ENCODE assay signal across 14 cellular contexts in the genomic region with DNA sequence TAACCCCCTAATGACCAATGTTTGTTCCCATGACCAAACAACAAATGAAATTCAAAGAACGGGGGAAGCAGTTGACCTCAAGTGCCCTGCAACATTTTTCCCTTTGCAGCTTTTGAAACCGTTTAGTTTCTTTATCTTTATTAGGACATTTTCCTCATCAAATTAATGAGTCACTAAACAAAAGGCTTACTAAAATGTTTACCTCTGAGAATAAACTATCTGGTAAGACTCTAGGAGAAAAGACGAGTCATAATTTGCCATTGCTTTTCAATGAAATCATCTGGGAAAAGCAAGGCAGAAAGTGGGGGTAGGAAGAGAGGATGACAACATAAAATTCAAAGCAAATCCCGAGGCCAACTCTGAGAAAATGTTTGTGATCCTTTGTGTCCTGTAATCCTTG. TPM values are rescaled to one million over a fixed set of nuclear protein-coding genes. Genes with fewer than 3 reads are reported as not detected.
A peak's percentile ranks its signal among the peaks of the same experiment; 100 is the strongest.
DNase-seq lines count a peak whose midpoint lies in the region; ATAC-seq, FAIRE-seq and TF ChIP-seq lines count a peak whose summit lies in the region.
"Had no signal": no experiment of that assay in that cellular context is flagged by ENCODE, and none has a peak within 500 bp of the region (broad histone marks: within the 10 kb centered on the region; RNA-seq: fewer than 3 reads in every experiment).

No MANE protein-coding gene starts in this region.

- DNase-seq in AG08396 (ENCODE audit: low spot score) (peak; percentile 56), LHCN-M2 (ENCODE audit: low read depth) (peak; percentile 81), bronchial epithelial cell (ENCODE audit: low read depth) (peak; percentile 93), mesenchymal stem cell (peak; percentile 99), esophagus muscularis mucosa (ENCODE audit: extremely low spot score) (no peak), sciatic nerve (ENCODE audit: low spot score) (no peak), DMS114 treated with DMSO at 0.1 percent for 48 hours (lab: John Stamatoyannopoulos, UW; ENCODE audit: unreplicated experiment) (no peak)
- no peak for DNase-seq in stimulated activated naive CD8-positive, alpha-beta T cell treated with anti-CD3 and anti-CD28 coated beads, Interleukin-15, Interleukin-2, amounts not matched to agents 100 U/mL and 50 U/mL, for 24 hours
- DNase-seq: activated CD4-positive, alpha-beta memory T cell treated with anti-CD3 and anti-CD28 coated beads, Interleukin-2, amount 10 ng/mL, durations not matched to agents 7 days and 5 days; activated naive CD8-positive, alpha-beta T cell treated with anti-CD3 and anti-CD28 coated beads, Interleukin-2, amount 10 ng/mL, durations not matched to agents 7 days and 5 days; midbrain; NCI-H1694; spleen had no signal

- no peak overlapping the region for H3K14ac ChIP-seq in mesenchymal stem cell (ENCODE audit: low read length in 2 of 2)

- H2BK12ac ChIP-seq in mesenchymal stem cell (ENCODE audit: low read length in 2 of 2): no peak overlapping the region

- no peak for ATAC-seq in stimulated activated naive CD8-positive, alpha-beta T cell treated with anti-CD3 and anti-CD28 coated beads, Interleukin-15, Interleukin-2, amounts not matched to agents 100 U/mL and 50 U/mL, for 24 hours
- no peak for ATAC-seq in sciatic nerve

- no peak overlapping the region for H2BK15ac ChIP-seq in mesenchymal stem cell (ENCODE audit: low read depth, poor library complexity, severe bottlenecking)

- no peak overlapping the region for H3K4me2 ChIP-seq in mesenchymal stem cell (ENCODE audit: low read length, poor library complexity, severe bottlenecking)

- peaks cover 7% of the 10 kb centered on the region for H3K79me1 ChIP-seq in mesenchymal stem cell (replicated peaks; ENCODE audit: low read length, poor library complexity, severe bottlenecking)

- H3K27me3 ChIP-seq in bronchial epithelial cell (ENCODE audit: control insufficient read depth, insufficient read depth, low read length): no peaks in the 10 kb centered on the region
- H3K27me3 ChIP-seq in mesenchymal stem cell (ENCODE audit: control insufficient read depth in 1 of 2, insufficient read depth in 1 of 2, low read length in 2 of 2): no peaks in the 10 kb centered on the region
- H3K27me3 ChIP-seq in esophagus muscularis mucosa: no peaks in the 10 kb centered on the region
- H3K27me3 ChIP-seq: spleen had no signal

- no peak overlapping the region for H3K18ac ChIP-seq in mesenchymal stem cell (ENCODE audit: low read depth in 1 of 2, low read length in 2 of 2)

- H2AK5ac ChIP-seq in mesenchymal stem cell (ENCODE audit: low read length, severe bottlenecking): no peak overlapping the region

- H2AFZ ChIP-seq in mesenchymal stem cell (ENCODE audit: low read depth, low read length): no peak overlapping the region

- FAIRE-seq in bronchial epithelial cell (lab: Jason Lieb, UNC): no peak

- H3K27ac ChIP-seq in mesenchymal stem cell (ENCODE audit: low read length, poor library complexity, severe bottlenecking) (no peak overlapping the region), esophagus muscularis mucosa (replicated peaks in 1 of 4) (peak overlapping the region in 1 of 4 donors; percentile 31)
- H3K27ac ChIP-seq: C4-2B had no signal

- H3K4me1 ChIP-seq in mesenchymal stem cell (ENCODE audit: control insufficient read depth, insufficient read depth, low read depth, low read length) (peaks cover 13% of the 10 kb centered on the region), esophagus muscularis mucosa (peaks cover 49 to 85% (median 79%) of the 10 kb centered on the region in 4 donors)

- no peak for TF ChIP-seq POLR2A in esophagus muscularis mucosa (IDR thresholded peaks at IDR 0.05; ENCODE audit: low read depth)

- H3K23ac ChIP-seq in mesenchymal stem cell (ENCODE audit: low read length in 2 of 2): no peak overlapping the region

- H3K9me3 ChIP-seq in mesenchymal stem cell (ENCODE audit: control insufficient read depth, low read length) (no peaks in the 10 kb centered on the region), esophagus muscularis mucosa (no peaks in the 10 kb centered on the region)
- H3K9me3 ChIP-seq: spleen had no signal

- no peaks in the 10 kb centered on the region for H3K36me3 ChIP-seq in bronchial epithelial cell (ENCODE audit: control insufficient read depth, insufficient read depth, low read length)
- peaks cover 0 to 5% of the 10 kb centered on the region in 2 experiments for H3K36me3 ChIP-seq in mesenchymal stem cell (ENCODE audit: control insufficient read depth in 1 of 2, insufficient read depth in 2 of 2, low read depth in 1 of 2, low read length in 2 of 2)
- no peaks in the 10 kb centered on the region for H3K36me3 ChIP-seq in esophagus muscularis mucosa
- H3K36me3 ChIP-seq: spleen had no signal

- TF ChIP-seq EP300 in esophagus muscularis mucosa (IDR thresholded peaks at IDR 0.05): no peak

- H2BK120ac ChIP-seq in mesenchymal stem cell (ENCODE audit: low read depth, low read length): no peak overlapping the region

- intact Hi-C loops in esophagus muscularis mucosa (cut with DNase I): no loop called here
- intact Hi-C loops in sciatic nerve (cut with DNase I): no loop called here

- peak overlapping the region; percentile 80 for H3K9ac ChIP-seq in mesenchymal stem cell (ENCODE audit: low read length)

- no peak overlapping the region for H4K8ac ChIP-seq in mesenchymal stem cell (ENCODE audit: low read length)

- WGBS in mesenchymal stem cell: 0% methylated on average over 4 of the region's 4 CpGs
- WGBS in esophagus muscularis mucosa: 22% methylated on average over 4 of the region's 4 CpGs

- H3K4ac ChIP-seq in mesenchymal stem cell (ENCODE audit: low read depth in 1 of 2, low read length in 2 of 2): no peak overlapping the region

- no peak overlapping the region for H4K91ac ChIP-seq in mesenchymal stem cell (ENCODE audit: low read length)

- H3K4me3 ChIP-seq in bronchial epithelial cell (ENCODE audit: low read depth, low read length) (no peak overlapping the region), mesenchymal stem cell (ENCODE audit: insufficient read depth in 1 of 2, low read depth in 1 of 2, low read length in 2 of 2) (peak overlapping the region in 1 of 2 experiments; percentile 36), esophagus muscularis mucosa (no peak overlapping the region)
- H3K4me3 ChIP-seq: spleen had no signal

- no peak for TF ChIP-seq CTCF in bronchial epithelial cell (IDR thresholded peaks at IDR 0.05; ENCODE audit: insufficient read depth, low read length, severe bottlenecking)
- TF ChIP-seq CTCF in esophagus muscularis mucosa (IDR thresholded peaks at IDR 0.05): no peak

- H2BK5ac ChIP-seq in mesenchymal stem cell (ENCODE audit: low read depth, low read length, poor library complexity, severe bottlenecking): no peak overlapping the region

RNA-seq across cellular contexts. Expression of gene LHFPL2, which starts 57.3 kb away (rescaled TPM):
- total RNA-seq in LHCN-M2 (2014; rRNA removed) (97.3 and 104 TPM in 2 replicates), bronchial epithelial cell (29.8 and 32.4 TPM in 2 replicates), esophagus muscularis mucosa (10 to 100 TPM; 24.1 to 40.9 (median 28.1) TPM), sciatic nerve (33.4 TPM)
- polyA plus RNA-seq in LHCN-M2 (2012): 26.3 TPM
- 13.5 TPM for polyA plus RNA-seq in mesenchymal stem cell (2013, experiment 1 of 2)
- polyA plus RNA-seq in mesenchymal stem cell (2013, experiment 2 of 2): 11.5 TPM

Comparison
In these comparisons a context has a peak if more than half of its experiments do, and no peak if none do; other contexts are left out.
1. DNase-seq: peak in AG08396 (single experiment), LHCN-M2 (single experiment), bronchial epithelial cell (single experiment) and mesenchymal stem cell (single experiment); none in esophagus muscularis mucosa (single experiment), stimulated activated naive CD8-positive, alpha-beta T cell treated with anti-CD3 and anti-CD28 coated beads, Interleukin-15, Interleukin-2, amounts not matched to agents 100 U/mL and 50 U/mL, for 24 hours (single experiment), sciatic nerve (single experiment) and DMS114 treated with DMSO at 0.1 percent for 48 hours (single experiment).